Comparison of ENCODE assay signal across 8 cellular contexts in the genomic region with DNA sequence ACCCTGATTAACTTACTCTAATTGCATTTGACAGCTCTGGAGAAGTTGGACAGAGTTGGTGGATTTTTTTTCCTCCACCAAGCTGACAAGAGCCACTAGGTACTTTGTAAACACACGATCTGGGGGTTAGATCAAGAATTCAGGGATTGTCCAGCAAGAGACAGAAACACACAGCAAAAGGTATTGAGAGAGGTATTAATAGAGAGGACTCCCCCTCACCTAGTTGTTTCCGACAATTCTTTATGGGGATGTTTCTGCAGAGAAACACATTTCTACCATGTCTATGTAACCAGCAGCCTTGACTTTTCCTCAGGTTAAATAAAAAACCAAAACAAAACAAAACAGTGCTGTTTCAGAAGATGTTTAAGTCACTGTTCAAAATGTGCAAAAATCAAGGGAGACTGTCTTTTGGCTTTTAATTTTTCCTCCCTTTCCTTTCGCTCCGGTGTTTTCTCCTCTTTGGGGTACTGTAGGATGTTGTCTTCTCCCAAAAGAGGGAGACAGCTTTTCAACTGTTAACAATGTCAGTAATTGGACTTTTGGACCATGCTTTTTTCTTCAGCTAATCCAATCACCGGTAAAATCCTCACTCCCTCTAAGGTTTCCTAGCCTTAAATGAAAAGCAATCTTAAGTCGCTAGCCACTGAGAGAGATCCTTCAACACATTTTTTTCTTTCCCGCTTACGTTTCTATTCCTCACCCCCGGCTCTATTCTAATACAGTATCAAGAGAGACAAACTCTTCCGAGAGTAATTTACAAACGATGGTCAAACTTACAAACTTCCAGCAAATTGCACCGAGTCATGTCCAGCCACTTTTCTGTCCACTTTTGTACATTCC. TPM values are rescaled to one million over a fixed set of nuclear protein-coding genes. Genes with fewer than 3 reads are reported as not detected.
DNase-seq lines count a peak whose midpoint lies in the region; ATAC-seq, FAIRE-seq and TF ChIP-seq lines count a peak whose summit lies in the region.

No MANE protein-coding gene starts in this region.

- CTCF ChIA-PET in A549 (lab: Yijun Ruan, JAX): interaction anchor here (0.6 to 6.9 kb wide), 68 partner anchors 7 to 551 kb away, joined by 3 to 51 read pairs (median 5); partner anchors contain the start of genes CCDC82 and JRKL

- no peaks in the 10 kb centered on the region for H3K27me3 Mint-ChIP-seq in stimulated activated naive CD8-positive, alpha-beta T cell treated with anti-CD3 and anti-CD28 coated beads, Interleukin-15, amount 100 ng/mL, for 72 hours

- peak; percentile 10 to 17; a peak in 4 of 6 replicates for ATAC-seq in A549
- no peak for ATAC-seq in stimulated activated naive CD8-positive, alpha-beta T cell treated with anti-CD3 and anti-CD28 coated beads, Interleukin-15, amount 100 ng/mL, for 72 hours
- no peak for ATAC-seq in GM21381 (IDR thresholded peaks at IDR 0.05; ENCODE audit: unreplicated experiment)

- H3K4me3 ChIP-seq in A549: peak overlapping the region; percentile 74
- peak overlapping the region; percentile 90 for H3K4me3 ChIP-seq in HUES48 (ENCODE audit: low read depth, low read length)
- peak overlapping the region; percentile 81 for H3K4me3 ChIP-seq in astrocyte of the cerebellum (ENCODE audit: low read depth, low read length)
- H3K4me3 ChIP-seq in keratinocyte (ENCODE audit: control insufficient read depth in 2 of 3, extremely low read depth in 1 of 3, insufficient read depth in 2 of 3, low read depth in 1 of 3, low read length in 3 of 3): peak overlapping the region; percentile 58 to 89 (median 80)

- peaks cover 11% of the 10 kb centered on the region for H3K27me3 ChIP-seq in HUES48 (ENCODE audit: control insufficient read depth, insufficient read depth, low read length)
- H3K27me3 ChIP-seq in keratinocyte (ENCODE audit: control insufficient read depth, extremely low read depth, insufficient read depth, low read length): no peaks in the 10 kb centered on the region

- H3K9me3 ChIP-seq in A549 (no peaks in the 10 kb centered on the region), HUES48 (ENCODE audit: control insufficient read depth, insufficient read depth, low read length) (no peaks in the 10 kb centered on the region), keratinocyte (ENCODE audit: control insufficient read depth, low read depth, low read length) (no peaks in the 10 kb centered on the region)

- no peak for TF ChIP-seq CTCF in A549 (IDR thresholded peaks at IDR 0.05)
- TF ChIP-seq CTCF in astrocyte of the cerebellum (IDR thresholded peaks at IDR 0.05; ENCODE audit: low read depth, low read length, missing control alignments): no peak
- no peak for TF ChIP-seq CTCF in keratinocyte (optimal IDR thresholded peaks at IDR 0.05 in 1 of 3, IDR thresholded peaks at IDR 0.05 in 1 of 3, conservative IDR thresholded peaks at IDR 0.05 in 1 of 3; ENCODE audit: extremely low read depth in 1 of 3, insufficient read depth in 2 of 3, low read length in 3 of 3)

- TF ChIP-seq POLR2A in A549 (IDR thresholded peaks at IDR 0.05; ENCODE audit: low read length): no peak

- no peak for FAIRE-seq in A549 (lab: Jason Lieb, UNC)
- no peak for FAIRE-seq in keratinocyte (lab: Jason Lieb, UNC)

- H3K9me3 Mint-ChIP-seq in stimulated activated naive CD8-positive, alpha-beta T cell treated with anti-CD3 and anti-CD28 coated beads, Interleukin-15, amount 100 ng/mL, for 72 hours: no peaks in the 10 kb centered on the region

- 4% methylated on average over 12 of the region's 12 CpGs for WGBS in A549 (ENCODE audit: missing lambda C conversion rate)

- peak overlapping the region; percentile 69 for H2AFZ ChIP-seq in keratinocyte (ENCODE audit: control insufficient read depth, low read length)

- H3K36me3 ChIP-seq in HUES48 (ENCODE audit: control insufficient read depth, insufficient read depth, low read length) (no peaks in the 10 kb centered on the region), keratinocyte (ENCODE audit: control insufficient read depth in 2 of 2, extremely low read depth in 1 of 2, insufficient read depth in 2 of 2, low read length in 2 of 2) (no peaks in the 10 kb centered on the region)

- H4K20me1 ChIP-seq in keratinocyte (ENCODE audit: control insufficient read depth, extremely low read depth, insufficient read depth, low read length): no peaks in the 10 kb centered on the region

- no peaks in the 10 kb centered on the region for H3K9me1 ChIP-seq in keratinocyte (ENCODE audit: control insufficient read depth, extremely low read depth, insufficient read depth, low read length)

- DNase-seq in A549 (ENCODE audit: low read depth in 1 of 2, low spot score in 1 of 2) (no peak), astrocyte of the cerebellum (ENCODE audit: low read depth) (no peak), keratinocyte (ENCODE audit: low read depth, low spot score) (no peak), SHP77 treated with DMSO at 0.1 percent for 48 hours (lab: John Stamatoyannopoulos, UW) (no peak), NCI-H345 (lab: John Stamatoyannopoulos, UW) (no peak)
- peak in 1 of 2 donors; percentile 8 for DNase-seq in stimulated activated naive CD8-positive, alpha-beta T cell treated with anti-CD3 and anti-CD28 coated beads, Interleukin-15, amount 100 ng/mL, for 72 hours

- peak overlapping the region; percentile 83 to 85 for H3K27ac ChIP-seq in A549
- no peak overlapping the region for H3K27ac ChIP-seq in HUES48 (ENCODE audit: low read depth, low read length)
- peak overlapping the region; percentile 81 for H3K27ac ChIP-seq in keratinocyte (ENCODE audit: control insufficient read depth, insufficient read depth, low read length)

- H3K4me2 ChIP-seq in A549 (peak overlapping the region; percentile 93), keratinocyte (ENCODE audit: control insufficient read depth, extremely low read depth, insufficient read depth, low read depth, low read length) (peak overlapping the region; percentile 100)

- H3K9ac ChIP-seq in HUES48 (ENCODE audit: low read depth, low read length): peak overlapping the region; percentile 66; the same call in 1 of the 2 replicates
- peak overlapping the region; percentile 77 for H3K9ac ChIP-seq in keratinocyte (ENCODE audit: control insufficient read depth, extremely low read depth, insufficient read depth, low read length)

- in situ Hi-C loops in astrocyte of the cerebellum (cut with HindIII; ENCODE audit: low sequenced_read_pairs): no loop called here

- TF ChIP-seq EP300 in A549 (IDR thresholded peaks at IDR 0.05): no peak

- TF ChIP-seq RAD21 in A549 (conservative IDR thresholded peaks at IDR 0.05 in 1 of 2, IDR thresholded peaks at IDR 0.05 in 1 of 2): no peak

- peaks cover 45% of the 10 kb centered on the region for H3K4me1 Mint-ChIP-seq in stimulated activated naive CD8-positive, alpha-beta T cell treated with anti-CD3 and anti-CD28 coated beads, Interleukin-15, amount 100 ng/mL, for 72 hours

- dilution Hi-C loops in keratinocyte (cut with MboI; ENCODE audit: extremely low pct_ligation_motif_present, low sequenced_read_pairs): no loop called here

- H3K4me1 ChIP-seq in A549 (peaks cover 31% of the 10 kb centered on the region), HUES48 (ENCODE audit: control insufficient read depth, insufficient read depth, low read length) (peaks cover 45% of the 10 kb centered on the region), keratinocyte (ENCODE audit: control insufficient read depth, extremely low read depth, insufficient read depth, low read length) (peaks cover 47% of the 10 kb centered on the region)

- peaks cover 42% of the 10 kb centered on the region for H3K79me2 ChIP-seq in keratinocyte (ENCODE audit: control insufficient read depth, insufficient read depth, low read length)

- peak overlapping the region; percentile 93 to 99 for H3K4me3 Mint-ChIP-seq in stimulated activated naive CD8-positive, alpha-beta T cell treated with anti-CD3 and anti-CD28 coated beads, Interleukin-15, amount 100 ng/mL, for 72 hours

- POLR2A ChIA-PET in A549 (lab: Yijun Ruan, JAX): interaction anchor here (0.6 to 1.5 kb wide), 12 partner anchors 32 to 1162 kb away, joined by 3 to 14 read pairs (median 3); partner anchors contain the start of genes FAM76B and MTMR2

- peak overlapping the region; percentile 93 to 97 for H3K27ac Mint-ChIP-seq in stimulated activated naive CD8-positive, alpha-beta T cell treated with anti-CD3 and anti-CD28 coated beads, Interleukin-15, amount 100 ng/mL, for 72 hours

RNA-seq across cellular contexts. Expression of gene MAML2, which starts 0.6 kb away (rescaled TPM):
- 2.5 and 3.2 TPM in 2 replicates for polyA plus RNA-seq in A549 (2011; rRNA removed)
- polyA plus RNA-seq in A549 (2012; cell fraction: cytosol; rRNA removed): 1.3 and 1.9 TPM in 2 replicates
- polyA plus RNA-seq in A549 (2012; cell fraction: nucleus; rRNA removed): 0.99 and 1.9 TPM in 2 replicates
- 1.3 to 1.7 TPM (median 1.5 TPM) in 3 replicates for polyA plus RNA-seq in A549 (2017; fragmentation: RNase III; extraction: RNeasy Plus Mini Kit Qiagen cat#74134 plus additional on column Dnase treatment)
- 5.5 and 6.0 TPM in 2 replicates for polyA minus RNA-seq in A549 (2011; rRNA and poly(A)+ RNA removed)
- polyA plus RNA-seq in keratinocyte: 4.2 to 7.4 TPM (median 4.2 TPM) in 3 replicates
- 1.0 TPM for polyA plus RNA-seq in keratinocyte (2011; ENCODE audit: low read depth)
- 2.8 and 3.3 TPM in 2 replicates for polyA plus RNA-seq in keratinocyte (2011; cell fraction: cytosol; rRNA removed)
- polyA plus RNA-seq in keratinocyte (2011; cell fraction: nucleus; rRNA removed): 6.9 and 7.8 TPM in 2 replicates
- polyA plus RNA-seq in keratinocyte (2012; ENCODE audit: low replicate concordance): 1.1 and 4.4 TPM in 2 replicates
- 8.8 to 13.1 TPM (median 11.0 TPM) in 3 replicates for polyA minus RNA-seq in keratinocyte
- polyA minus RNA-seq in keratinocyte (2011; cell fraction: cytosol; rRNA and poly(A)+ RNA removed): 2.1 TPM
- polyA minus RNA-seq in keratinocyte (2011; cell fraction: nucleus; rRNA and poly(A)+ RNA removed): 8.1 and 13.8 TPM in 2 replicates

RNA-seq across cellular contexts. Expression of gene CCDC82, which starts 47.4 kb away (rescaled TPM):
- polyA plus RNA-seq in A549 (2011; rRNA removed) (13.1 and 27.6 TPM in 2 replicates), A549 (2017; fragmentation: RNase III; extraction: RNeasy Plus Mini Kit Qiagen cat#74134 plus additional on column Dnase treatment) (17.6 to 18.2 TPM (median 18.1 TPM) in 3 replicates), keratinocyte (7.6 to 19.3 TPM (median 10.3 TPM) in 3 replicates)
- 2.4 and 2.8 TPM in 2 replicates for polyA plus RNA-seq in A549 (2012; cell fraction: cytosol; rRNA removed)
- 3.1 and 5.8 TPM in 2 replicates for polyA plus RNA-seq in A549 (2012; cell fraction: nucleus; rRNA removed)
- polyA minus RNA-seq in A549 (2011; rRNA and poly(A)+ RNA removed): 4.5 TPM in 2 replicates
- 22.5 TPM for polyA plus RNA-seq in keratinocyte (2011; ENCODE audit: low read depth)
- 8.0 and 8.6 TPM in 2 replicates for polyA plus RNA-seq in keratinocyte (2011; cell fraction: cytosol; rRNA removed)
- 19.7 and 34.0 TPM in 2 replicates for polyA plus RNA-seq in keratinocyte (2011; cell fraction: nucleus; rRNA removed)
- polyA plus RNA-seq in keratinocyte (2012; ENCODE audit: low replicate concordance): 12.5 and 12.8 TPM in 2 replicates
- 1.3 to 8.3 TPM (median 3.4 TPM) in 3 replicates for polyA minus RNA-seq in keratinocyte
- 3.6 TPM for polyA minus RNA-seq in keratinocyte (2011; cell fraction: cytosol; rRNA and poly(A)+ RNA removed)
- 9.0 and 16.1 TPM in 2 replicates for polyA minus RNA-seq in keratinocyte (2011; cell fraction: nucleus; rRNA and poly(A)+ RNA removed)

RNA-seq across cellular contexts. Expression of gene JRKL, which starts 47.5 kb away (rescaled TPM):
- polyA plus RNA-seq in A549 (2011; rRNA removed) (7.1 and 9.7 TPM in 2 replicates), A549 (2017; fragmentation: RNase III; extraction: RNeasy Plus Mini Kit Qiagen cat#74134 plus additional on column Dnase treatment) (9.7 to 10.6 TPM (median 10.4 TPM) in 3 replicates), keratinocyte (3.8 to 6.9 TPM (median 5.0 TPM) in 3 replicates)
- 1.4 TPM in 2 replicates for polyA plus RNA-seq in A549 (2012; cell fraction: cytosol; rRNA removed)
- 0.55 and 0.89 TPM in 2 replicates for polyA plus RNA-seq in A549 (2012; cell fraction: nucleus; rRNA removed)
- polyA minus RNA-seq in A549 (2011; rRNA and poly(A)+ RNA removed): 1.8 and 2.1 TPM in 2 replicates
- polyA plus RNA-seq in keratinocyte (2011; ENCODE audit: low read depth): 7.7 TPM
- polyA plus RNA-seq in keratinocyte (2011; cell fraction: cytosol; rRNA removed): 2.6 and 4.1 TPM in 2 replicates
- polyA plus RNA-seq in keratinocyte (2011; cell fraction: nucleus; rRNA removed): 8.8 and 12.7 TPM in 2 replicates
- polyA plus RNA-seq in keratinocyte (2012; ENCODE audit: low replicate concordance): 4.5 and 5.5 TPM in 2 replicates
- polyA minus RNA-seq in keratinocyte: 0.23 to 3.4 TPM (median 2.1 TPM) in 3 replicates
- polyA minus RNA-seq in keratinocyte (2011; cell fraction: cytosol; rRNA and poly(A)+ RNA removed): 2.9 TPM
- polyA minus RNA-seq in keratinocyte (2011; cell fraction: nucleus; rRNA and poly(A)+ RNA removed): 3.6 and 7.4 TPM in 2 replicates

Comparison
In these comparisons a context has a peak if more than half of its experiments do, and no peak if none do; other contexts are left out.
1. ATAC-seq: peak in A549 (2 of 2); none in stimulated activated naive CD8-positive, alpha-beta T cell treated with anti-CD3 and anti-CD28 coated beads, Interleukin-15, amount 100 ng/mL, for 72 hours (single experiment) and GM21381 (single experiment).
2. Peak in every context shown above with its lines, with median percentiles within 50 percentile points of each other: H3K4me3 ChIP-seq.